Comparison of ENCODE assay signal across 14 cellular contexts in genomic region chr13:76425930-76426329, GRCh38.
DNase-seq lines count a peak whose midpoint lies in the region; TF ChIP-seq lines count a peak whose summit lies in the region.
"Had no signal": no experiment of that assay in that cellular context is flagged by ENCODE, and none has a peak within 500 bp of the region (broad histone marks: within the 10 kb centered on the region; RNA-seq: fewer than 3 reads in every experiment).

No MANE protein-coding gene starts in this region.

- intact Hi-C loops in A673 (cut with micrococcal nuclease; ENCODE audit: unreplicated experiment), result no loop called here

- no peak overlapping the region for H3K27ac ChIP-seq in A673 (ENCODE audit: low read depth, low read length, poor library complexity, severe bottlenecking)
- H3K27ac ChIP-seq in brain microvascular endothelial cell, result no peak overlapping the region
- H3K27ac ChIP-seq: A549, SK-N-MC had no signal

- H3K4me3 ChIP-seq in A673 (ENCODE audit: low read depth, low read length, poor library complexity, severe bottlenecking), result no peak overlapping the region
- H3K4me3 ChIP-seq in MG63, result no peak overlapping the region
- H3K4me3 ChIP-seq in brain microvascular endothelial cell (ENCODE audit: low read depth, low read length), result no peak overlapping the region
- H3K4me3 ChIP-seq: A549, SK-N-MC, skin epidermis had no signal

- H3K9me3 ChIP-seq in A673 (ENCODE audit: low read depth, low read length, poor library complexity, severe bottlenecking) (no peaks in the 10 kb centered on the region), MG63 (no peaks in the 10 kb centered on the region)
- H3K9me3 ChIP-seq: A549 had no signal

- POLR2A ChIA-PET in A673 (lab: Charles Lee; ENCODE audit: low non-redundant PET) (no interaction called here), GM10248 (lab: Yijun Ruan, JAX) (no interaction called here)

- in situ Hi-C loops in brain microvascular endothelial cell (cut with HindIII; ENCODE audit: low pct_ligation_motif_present, low sequenced_read_pairs), result no loop called here

- DNase-seq in A673 (ENCODE audit: low spot score) (peak; percentile 10), MG63 (peak; percentile 49), brain microvascular endothelial cell (peak; percentile 34), kidney tubule cell (ENCODE audit: low spot score) (peak; percentile 11), GM10248 (ENCODE audit: extremely low spot score) (no peak), midbrain (lab: John Stamatoyannopoulos, UW) (no peak), NOMO-1 treated with DMSO at 0.1 percent for 48 hours (lab: John Stamatoyannopoulos, UW; ENCODE audit: unreplicated experiment) (no peak)
- DNase-seq in effector CD4-positive, alpha-beta T cell, result no peak
- DNase-seq: activated CD4-positive, alpha-beta T cell treated with anti-CD3 and anti-CD28 coated beads for 1 hour; KBM-7; NCI-H2227 treated with DMSO at 0.1 percent for 48 hours had no signal

- BruUV-seq in A673 (replicated peaks; lab: Mats Ljungman, UMichigan), result no TSS peak

- H3K36me3 ChIP-seq in A673 (ENCODE audit: insufficient read depth, low read length, poor library complexity, severe bottlenecking) (no peaks in the 10 kb centered on the region), MG63 (no peaks in the 10 kb centered on the region), brain microvascular endothelial cell (replicated peaks) (no peaks in the 10 kb centered on the region)

- no peaks in the 10 kb centered on the region for H3K4me1 ChIP-seq in A673 (ENCODE audit: insufficient read depth, low read length, poor library complexity, severe bottlenecking)
- H3K4me1 ChIP-seq: A549 had no signal

- TF ChIP-seq CTCF in A673 (conservative IDR thresholded peaks at IDR 0.05; ENCODE audit: low read depth, low read length) (no peak), brain microvascular endothelial cell (IDR thresholded peaks at IDR 0.05; ENCODE audit: low read depth, low read length, missing control alignments) (no peak), GM10248 (IDR thresholded peaks at IDR 0.05; ENCODE audit: control extremely low read depth, extremely low read depth, low read depth, missing control alignments) (no peak)

- H3K27me3 ChIP-seq in A673 (replicated peaks; ENCODE audit: insufficient read depth, low read depth, low read length, poor library complexity) (no peaks in the 10 kb centered on the region), MG63 (no peaks in the 10 kb centered on the region), brain microvascular endothelial cell (replicated peaks) (no peaks in the 10 kb centered on the region)

- CTCF ChIA-PET in A673 (lab: Charles Lee) (no interaction called here), GM10248 (lab: Yijun Ruan, JAX) (interaction anchor here (1.2 kb wide), 1 partner anchor 8 kb away, joined by 4 read pairs; no protein-coding TSS in a partner anchor)

Comparison
In these comparisons a context has a peak if more than half of its experiments do, and no peak if none do; other contexts are left out.
1. DNase-seq: peak in A673 (single experiment), MG63 (single experiment), brain microvascular endothelial cell (single experiment) and kidney tubule cell (single experiment); none in GM10248 (single experiment), midbrain (single experiment), effector CD4-positive, alpha-beta T cell (single experiment) and NOMO-1 treated with DMSO at 0.1 percent for 48 hours (single experiment).